ENCODE assay signal across 27 cellular contexts in the genomic region with DNA sequence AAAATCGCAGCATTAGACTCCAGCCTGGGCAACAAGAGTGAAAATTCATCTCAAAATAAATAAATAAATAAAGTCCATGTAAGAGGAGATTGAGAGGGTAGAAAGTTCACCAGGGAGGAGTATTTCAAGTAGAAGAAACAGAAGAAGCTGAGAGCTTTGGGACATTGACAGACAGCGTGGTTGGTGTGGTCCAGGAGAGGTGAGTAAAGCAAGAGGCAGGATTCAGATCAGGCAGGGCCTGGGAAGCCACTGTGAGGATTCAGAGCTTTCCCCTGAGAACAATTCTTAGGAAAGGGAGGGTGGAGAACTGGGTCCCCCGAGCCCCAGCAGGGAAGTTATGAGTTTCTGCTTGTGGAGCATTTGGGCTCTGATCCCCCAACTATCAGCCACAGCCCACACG. TPM values are rescaled to one million over a fixed set of nuclear protein-coding genes. Genes with fewer than 3 reads are reported as not detected.
DNase-seq lines count a peak whose midpoint lies in the region; ATAC-seq and TF ChIP-seq lines count a peak whose summit lies in the region.
"Had no signal": no experiment of that assay in that cellular context is flagged by ENCODE, and none has a peak within 500 bp of the region (broad histone marks: within the 10 kb centered on the region; RNA-seq: fewer than 3 reads in every experiment).

No MANE protein-coding gene starts in this region.

- ATAC-seq in foreskin keratinocyte (no peak), HG03571 (IDR thresholded peaks at IDR 0.05; ENCODE audit: unreplicated experiment) (no peak), HG02938 (IDR thresholded peaks at IDR 0.05; ENCODE audit: unreplicated experiment) (no peak)
- ATAC-seq: activated T-helper 17 cell treated with anti-CD3 and anti-CD28 coated beads, Interleukin-2, amount 50 U/mL, for 72 hours; left ventricle myocardium superior; natural killer cell; stimulated activated naive B cell treated with anti-CD40 and anti-IgM and Interleukin-4, amounts not matched to agents 10 μg/mL and 1 μg/mL and 100 μg/mL, for 72 hours had no signal

- H3K36me3 ChIP-seq in ACC112 (ENCODE audit: insufficient read depth, low read length): no peaks in the 10 kb centered on the region
- no peaks in the 10 kb centered on the region for H3K36me3 ChIP-seq in adipocyte (ENCODE audit: control insufficient read depth, insufficient read depth, low read length, severe bottlenecking)
- H3K36me3 ChIP-seq: gastroesophageal sphincter, MG63, vagina had no signal

- H3K9ac ChIP-seq in adipocyte (ENCODE audit: low read length): peak overlapping the region; percentile 1

- no peak for TF ChIP-seq CTCF in foreskin keratinocyte (conservative IDR thresholded peaks at IDR 0.05)

- no peaks in the 10 kb centered on the region for H3K79me2 ChIP-seq in ACC112 (ENCODE audit: control insufficient read depth, insufficient read depth, low read length, unreplicated experiment)

- H2AFZ ChIP-seq in ACC112 (ENCODE audit: low read length, unreplicated experiment): no peak overlapping the region

- no peaks in the 10 kb centered on the region for H3K9me3 ChIP-seq in adipocyte (ENCODE audit: control insufficient read depth, low read length)
- H3K9me3 ChIP-seq: gastroesophageal sphincter, MG63, vagina had no signal

- no peaks in the 10 kb centered on the region for H3K27me3 ChIP-seq in ACC112 (ENCODE audit: insufficient read depth, low read length)
- H3K27me3 ChIP-seq in adipocyte (replicated peaks; ENCODE audit: control insufficient read depth, insufficient read depth, low read length): no peaks in the 10 kb centered on the region
- no peaks in the 10 kb centered on the region for H3K27me3 ChIP-seq in foreskin keratinocyte
- H3K27me3 ChIP-seq: gastroesophageal sphincter, MG63, vagina had no signal

- peak overlapping the region; percentile 95 for H3K27ac ChIP-seq in ACC112 (ENCODE audit: low read depth, low read length)
- H3K27ac ChIP-seq in foreskin keratinocyte: peak overlapping the region; percentile 70
- H3K27ac ChIP-seq: gastroesophageal sphincter, vagina had no signal

- H3K4me3 ChIP-seq in ACC112 (ENCODE audit: low read depth, low read length): no peak overlapping the region
- no peak overlapping the region for H3K4me3 ChIP-seq in adipocyte (ENCODE audit: low read length)
- H3K4me3 ChIP-seq: gastroesophageal sphincter, MG63, vagina had no signal

- peaks cover 24% of the 10 kb centered on the region for H3K4me1 ChIP-seq in ACC112 (ENCODE audit: control insufficient read depth, insufficient read depth, low read length, unreplicated experiment)
- peaks cover 27% of the 10 kb centered on the region for H3K4me1 ChIP-seq in adipocyte (ENCODE audit: control insufficient read depth, insufficient read depth, low read length)
- peaks cover 6% of the 10 kb centered on the region for H3K4me1 ChIP-seq in foreskin keratinocyte
- H3K4me1 ChIP-seq: gastroesophageal sphincter, vagina had no signal

- DNase-seq in HT1080 (ENCODE audit: low read depth) (peak; percentile 57), adipocyte (ENCODE audit: low read depth) (no peak), foreskin keratinocyte (no peak), GM03348 (ENCODE audit: low spot score) (no peak), hepatic stellate cell (ENCODE audit: low spot score) (no peak)
- DNase-seq: activated B cell treated with CpG ODN at 0.5 μM for 24 hours; activated CD4-positive, alpha-beta T cell treated with anti-CD3 and anti-CD28 coated beads, Interleukin-2, amount 50 U/mL, for 48 hours; activated CD8-positive, alpha-beta memory T cell treated with anti-CD3 and anti-CD28 coated beads, Interleukin-2, amount 50 U/mL, for 48 hours; C1 segment of cervical spinal cord; effector CD8-positive, alpha-beta T cell; left ventricle myocardium superior; MG63; midbrain; natural killer cell; NCI-H1417; NCI-H526; RPMI8226; stimulated activated CD4-positive, alpha-beta T cell treated with anti-CD3 and anti-CD28 coated beads, Interleukin-4, amount 100 ng/mL, for 24 hours; stimulated activated naive B cell treated with anti-CD40 and anti-IgM and Interleukin-4, amounts not matched to agents 10 μg/mL and 1 μg/mL and 100 μg/mL, for 72 hours; T1000 had no signal

RNA-seq across cellular contexts. Expression of gene AMOTL2, which starts 54.1 kb away (rescaled TPM):
- total RNA-seq in HT1080 (2014; rRNA removed; shearing (Covaris generic)): 197 and 213 TPM in 2 replicates
- 165 and 175 TPM in 2 replicates for polyA plus RNA-seq in HT1080 (2015; cell fraction: cytosol; rRNA removed)
- 320 and 337 TPM in 2 replicates for polyA plus RNA-seq in HT1080 (2015; cell fraction: nucleus; rRNA removed)
- total RNA-seq in foreskin keratinocyte: 79.5 and 86.7 TPM in 2 replicates
- 22.1 and 29.6 TPM in 2 replicates for polyA plus RNA-seq in foreskin keratinocyte
- total RNA-seq: activated B cell treated with CpG ODN at 0.5 μM for 24 hours; activated T-helper 17 cell treated with anti-CD3 and anti-CD28 coated beads, Interleukin-2, amount 50 U/mL, for 72 hours; natural killer cell had no signal
- polyA plus RNA-seq: IgD-negative memory B cell had no signal

RNA-seq across cellular contexts. Expression of gene ANAPC13, which starts 57.4 kb away (rescaled TPM):
- total RNA-seq in HT1080 (2014; rRNA removed; shearing (Covaris generic)): 82.9 and 104 TPM in 2 replicates
- polyA plus RNA-seq in HT1080 (2015; cell fraction: cytosol; rRNA removed): 156 and 166 TPM in 2 replicates
- polyA plus RNA-seq in HT1080 (2015; cell fraction: nucleus; rRNA removed): 66.5 and 67.2 TPM in 2 replicates
- total RNA-seq in foreskin keratinocyte: 54.6 and 60.3 TPM in 2 replicates
- 61.6 and 61.9 TPM in 2 replicates for polyA plus RNA-seq in foreskin keratinocyte

RNA-seq across cellular contexts. Expression of gene CEP63, which starts 57.5 kb away (rescaled TPM):
- 25.6 and 28.1 TPM in 2 replicates for total RNA-seq in HT1080 (2014; rRNA removed; shearing (Covaris generic))
- polyA plus RNA-seq in HT1080 (2015; cell fraction: cytosol; rRNA removed): 43.3 and 50.3 TPM in 2 replicates
- polyA plus RNA-seq in HT1080 (2015; cell fraction: nucleus; rRNA removed): 29.0 and 29.4 TPM in 2 replicates
- 18.7 and 23.1 TPM in 2 replicates for total RNA-seq in foreskin keratinocyte
- 11.0 and 13.4 TPM in 2 replicates for polyA plus RNA-seq in foreskin keratinocyte
